15 cellular contexts compared by ENCODE assay signal in genomic region chr14:69963966-69964365, GRCh38.
"Had no signal": no experiment of that assay in that cellular context is flagged by ENCODE, and none has a peak within 500 bp of the region (broad histone marks: within the 10 kb centered on the region; RNA-seq: fewer than 3 reads in every experiment).

No MANE protein-coding gene starts in this region.

- H3K4me1 Mint-ChIP-seq: activated naive CD8-positive, alpha-beta T cell treated with anti-CD3 and anti-CD28 coated beads, Interleukin-2, amount 10 ng/mL, durations not matched to agents 7 days and 5 days; stimulated activated memory B cell treated with anti-CD40 and anti-IgM and Interleukin-4, amounts not matched to agents 10 μg/mL and 1 μg/mL and 100 μg/mL, for 72 hours; T-cell had no signal

- H3K4me3 Mint-ChIP-seq: activated naive CD8-positive, alpha-beta T cell treated with anti-CD3 and anti-CD28 coated beads, Interleukin-2, amount 10 ng/mL, durations not matched to agents 7 days and 5 days; nephron; stimulated activated memory B cell treated with anti-CD40 and anti-IgM and Interleukin-4, amounts not matched to agents 10 μg/mL and 1 μg/mL and 100 μg/mL, for 72 hours; T-cell had no signal

- H3K27ac ChIP-seq: ascending aorta, tibial nerve, uterus had no signal

- DNase-seq: activated CD4-positive, alpha-beta T cell treated with anti-CD3 and anti-CD28 coated beads, Interleukin-2, amount 50 U/mL, for 1 hour; activated naive CD4-positive, alpha-beta T cell; activated naive CD8-positive, alpha-beta T cell treated with anti-CD3 and anti-CD28 coated beads, Interleukin-2, amount 10 ng/mL, durations not matched to agents 7 days and 5 days; activated T-cell treated with anti-CD3 and anti-CD28 coated beads for 4 hours; kidney glomerular epithelial cell; mesendoderm; stimulated activated CD4-positive, alpha-beta T cell treated with anti-CD3 and anti-CD28 coated beads, Interleukin-12 subunit alpha, Interleukin-12 subunit beta, amount 100 ng/mL, for 4 hours; stimulated activated CD4-positive, alpha-beta T cell treated with anti-CD3 and anti-CD28 coated beads, Interleukin-2, amount 100 ng/mL, for 24 hours; T-cell; T-helper 9 cell; uterus had no signal

- H3K36me3 Mint-ChIP-seq: activated naive CD8-positive, alpha-beta T cell treated with anti-CD3 and anti-CD28 coated beads, Interleukin-2, amount 10 ng/mL, durations not matched to agents 7 days and 5 days; stimulated activated memory B cell treated with anti-CD40 and anti-IgM and Interleukin-4, amounts not matched to agents 10 μg/mL and 1 μg/mL and 100 μg/mL, for 72 hours; T-cell had no signal

- H3K9me3 Mint-ChIP-seq: activated naive CD8-positive, alpha-beta T cell treated with anti-CD3 and anti-CD28 coated beads, Interleukin-2, amount 10 ng/mL, durations not matched to agents 7 days and 5 days; nephron; T-cell had no signal

- H3K27ac Mint-ChIP-seq: activated naive CD8-positive, alpha-beta T cell treated with anti-CD3 and anti-CD28 coated beads, Interleukin-2, amount 10 ng/mL, durations not matched to agents 7 days and 5 days; nephron; stimulated activated memory B cell treated with anti-CD40 and anti-IgM and Interleukin-4, amounts not matched to agents 10 μg/mL and 1 μg/mL and 100 μg/mL, for 72 hours; T-cell had no signal

- ATAC-seq: stimulated activated memory B cell treated with anti-CD40 and anti-IgM and Interleukin-4, amounts not matched to agents 10 μg/mL and 1 μg/mL and 100 μg/mL, for 72 hours; T-cell had no signal
